ENCODE assay signal across 38 cellular contexts in the genomic region with DNA sequence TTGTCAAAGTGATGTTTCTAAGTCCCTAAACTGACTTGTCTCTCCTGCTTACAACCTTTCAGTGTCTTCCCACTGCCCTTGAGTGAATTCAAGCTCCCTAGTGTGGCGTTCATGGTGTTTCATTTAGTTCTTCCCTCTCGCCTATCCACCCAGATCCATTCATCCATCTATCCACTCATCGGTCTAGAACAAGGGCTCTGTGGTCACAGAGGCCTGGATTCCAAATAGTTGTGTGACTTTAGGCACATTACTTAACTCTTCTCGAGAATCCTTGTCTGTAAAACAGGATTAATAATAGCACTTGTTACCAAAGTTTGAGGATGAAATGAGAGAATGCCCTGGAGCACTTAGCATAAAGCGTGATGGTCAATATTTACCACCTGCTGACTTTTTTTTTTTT. TPM values are rescaled to one million over a fixed set of nuclear protein-coding genes. Genes with fewer than 3 reads are reported as not detected.
"Had no signal": no experiment of that assay in that cellular context is flagged by ENCODE, and none has a peak within 500 bp of the region (broad histone marks: within the 10 kb centered on the region; RNA-seq: fewer than 3 reads in every experiment).

No MANE protein-coding gene starts in this region.

- H3K27ac Mint-ChIP-seq: activated CD4-positive, alpha-beta memory T cell treated with anti-CD3 and anti-CD28 coated beads, Interleukin-2, amount 10 ng/mL, durations not matched to agents 7 days and 5 days; activated CD4-positive, alpha-beta T cell treated with anti-CD3 and anti-CD28 coated beads, Interleukin-2, amount 10 ng/mL, durations not matched to agents 7 days and 5 days; activated naive CD8-positive, alpha-beta T cell treated with anti-CD3 and anti-CD28 coated beads for 36 hours; stimulated activated naive B cell treated with anti-CD40 and anti-IgM and Interleukin-4, amounts not matched to agents 10 μg/mL and 1 μg/mL and 100 μg/mL, for 72 hours had no signal

- H3K9me3 Mint-ChIP-seq: activated CD4-positive, alpha-beta memory T cell treated with anti-CD3 and anti-CD28 coated beads, Interleukin-2, amount 10 ng/mL, durations not matched to agents 7 days and 5 days; activated CD4-positive, alpha-beta T cell treated with anti-CD3 and anti-CD28 coated beads, Interleukin-2, amount 10 ng/mL, durations not matched to agents 7 days and 5 days; activated naive CD8-positive, alpha-beta T cell treated with anti-CD3 and anti-CD28 coated beads for 36 hours; activated T-cell treated with anti-CD3 and anti-CD28 coated beads, Interleukin-2, amount 50 U/mL, for 4 hours; activated T-helper 17 cell treated with anti-CD3 and anti-CD28 coated beads, Interleukin-2, amount 50 U/mL, for 72 hours; brain; naive B cell; neural crest cell; stimulated activated naive B cell treated with anti-CD40 and anti-IgM and Interleukin-4, amounts not matched to agents 10 μg/mL and 1 μg/mL and 100 μg/mL, for 72 hours had no signal

- DNase-seq: activated CD4-positive, alpha-beta memory T cell treated with anti-CD3 and anti-CD28 coated beads, Interleukin-2, amount 10 ng/mL, durations not matched to agents 7 days and 5 days; activated CD4-positive, alpha-beta T cell treated with anti-CD3 and anti-CD28 coated beads, Interleukin-2, amount 10 ng/mL, durations not matched to agents 7 days and 5 days; activated CD4-positive, CD25-positive, alpha-beta regulatory T cell treated with anti-CD3 and anti-CD28 coated beads, Interleukin-2, amount 50 U/mL, for 72 hours; activated naive CD8-positive, alpha-beta T cell treated with anti-CD3 and anti-CD28 coated beads for 36 hours; activated T-cell treated with anti-CD3 and anti-CD28 coated beads, Interleukin-2, amount 50 U/mL, for 4 hours; cerebellar nuclear complex; colonic mucosa; effector memory CD4-positive, alpha-beta T cell; islet precursor cell; left cardiac atrium; left ventricle myocardium superior; naive B cell; nucleus accumbens; psoas muscle; stimulated activated CD4-positive, alpha-beta T cell treated with anti-CD3 and anti-CD28 coated beads, Interleukin-15, amount 100 ng/mL, for 24 hours; stimulated activated CD4-positive, alpha-beta T cell treated with anti-CD3 and anti-CD28 coated beads, Interleukin-2, amount 100 ng/mL, for 24 hours; stimulated activated naive B cell treated with anti-CD40 and anti-IgM and Interleukin-4, amounts not matched to agents 10 μg/mL and 1 μg/mL and 100 μg/mL, for 72 hours; stomach; T-helper 1 cell; thyroid gland had no signal

- H3K9ac ChIP-seq: parathyroid adenoma had no signal

- H3K9me3 ChIP-seq: ascending aorta, colonic mucosa, gastroesophageal sphincter, psoas muscle, stomach, thyroid gland, upper lobe of right lung had no signal

- ATAC-seq: activated T-cell treated with anti-CD3 and anti-CD28 coated beads, Interleukin-2, amount 50 U/mL, for 4 hours; activated T-helper 17 cell treated with anti-CD3 and anti-CD28 coated beads, Interleukin-2, amount 50 U/mL, for 72 hours; gastroesophageal sphincter; left cardiac atrium; left ventricle myocardium superior; psoas muscle; stimulated activated naive B cell treated with anti-CD40 and anti-IgM and Interleukin-4, amounts not matched to agents 10 μg/mL and 1 μg/mL and 100 μg/mL, for 72 hours; upper lobe of right lung had no signal

- H3K36me3 ChIP-seq: ascending aorta, cardiac muscle cell, colonic mucosa, gastroesophageal sphincter, thyroid gland, upper lobe of right lung, WERI-Rb-1 had no signal

- H3K27me3 Mint-ChIP-seq: activated naive CD8-positive, alpha-beta T cell treated with anti-CD3 and anti-CD28 coated beads for 36 hours; activated T-helper 17 cell treated with anti-CD3 and anti-CD28 coated beads, Interleukin-2, amount 50 U/mL, for 72 hours had no signal

- H2AFZ ChIP-seq: hepatocyte, parathyroid adenoma had no signal

- H3K4me3 Mint-ChIP-seq: activated CD4-positive, alpha-beta memory T cell treated with anti-CD3 and anti-CD28 coated beads, Interleukin-2, amount 10 ng/mL, durations not matched to agents 7 days and 5 days; activated CD4-positive, alpha-beta T cell treated with anti-CD3 and anti-CD28 coated beads, Interleukin-2, amount 10 ng/mL, durations not matched to agents 7 days and 5 days; activated naive CD8-positive, alpha-beta T cell treated with anti-CD3 and anti-CD28 coated beads for 36 hours; activated T-cell treated with anti-CD3 and anti-CD28 coated beads, Interleukin-2, amount 50 U/mL, for 4 hours; activated T-helper 17 cell treated with anti-CD3 and anti-CD28 coated beads, Interleukin-2, amount 50 U/mL, for 72 hours; neural crest cell; stimulated activated naive B cell treated with anti-CD40 and anti-IgM and Interleukin-4, amounts not matched to agents 10 μg/mL and 1 μg/mL and 100 μg/mL, for 72 hours had no signal

- H3K4me1 ChIP-seq: colonic mucosa had no signal

- H3K79me2 ChIP-seq: hepatocyte, parathyroid adenoma had no signal

- H3K4me2 ChIP-seq: hepatocyte had no signal

- H3K27me3 ChIP-seq: ascending aorta, colonic mucosa, gastroesophageal sphincter, thyroid gland, upper lobe of right lung had no signal

- H3K36me3 Mint-ChIP-seq: activated naive CD8-positive, alpha-beta T cell treated with anti-CD3 and anti-CD28 coated beads for 36 hours; brain; naive B cell had no signal

- H3K27ac ChIP-seq: ascending aorta, cardiac muscle cell, colonic mucosa, dorsolateral prefrontal cortex, gastroesophageal sphincter, hepatocyte, parathyroid adenoma, psoas muscle, stomach, thyroid gland, upper lobe of right lung, WERI-Rb-1 had no signal

- FAIRE-seq: TTC549 had no signal

- H3K4me3 ChIP-seq: ascending aorta, cardiac muscle cell, colonic mucosa, dorsolateral prefrontal cortex, gastroesophageal sphincter, hepatocyte, psoas muscle, stomach, thyroid gland, upper lobe of right lung had no signal

RNA-seq across cellular contexts. Expression of a gene that starts 0.9 kb away (rescaled TPM):
- total RNA-seq: activated CD4-positive, alpha-beta memory T cell treated with anti-CD3 and anti-CD28 coated beads, Interleukin-2, amount 10 ng/mL, durations not matched to agents 7 days and 5 days; activated CD4-positive, alpha-beta T cell treated with anti-CD3 and anti-CD28 coated beads, Interleukin-2, amount 10 ng/mL, durations not matched to agents 7 days and 5 days; activated naive CD8-positive, alpha-beta T cell treated with anti-CD3 and anti-CD28 coated beads for 36 hours; activated T-cell treated with anti-CD3 and anti-CD28 coated beads, Interleukin-2, amount 50 U/mL, for 4 hours; activated T-helper 17 cell treated with anti-CD3 and anti-CD28 coated beads, Interleukin-2, amount 50 U/mL, for 72 hours; ascending aorta; cardiac muscle cell; colonic mucosa; fibroblast of lung; fibroblast of villous mesenchyme; gastroesophageal sphincter; hepatocyte; left cardiac atrium; left ventricle myocardium superior; lung microvascular endothelial cell; mesenteric fat pad; mucosa of gallbladder; neural crest cell; psoas muscle; stomach; thyroid gland; upper lobe of right lung had no signal
- polyA plus RNA-seq: esophagus, fibroblast of lung, hepatocyte, psoas muscle, stomach had no signal
